In the genomic region with DNA sequence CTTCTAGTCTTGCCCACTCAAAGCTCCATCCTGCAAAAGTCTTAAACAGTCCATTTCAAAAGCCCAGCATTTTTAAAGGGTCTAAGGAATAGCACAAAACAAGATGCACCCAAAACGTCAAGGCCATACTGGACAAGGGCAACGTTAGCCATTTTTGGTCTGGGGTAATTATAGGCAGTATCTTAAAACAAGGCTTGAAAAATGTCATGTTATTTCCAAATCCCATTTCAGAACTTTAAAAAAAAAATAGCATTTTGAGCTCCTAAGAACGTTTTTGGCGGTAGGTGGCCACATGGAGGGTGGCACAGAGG, we compare ENCODE assay signal across 8 cellular contexts. TPM values are rescaled to one million over a fixed set of nuclear protein-coding genes. Genes with fewer than 3 reads are reported as not detected.
DNase-seq lines count a peak whose midpoint lies in the region; ATAC-seq and TF ChIP-seq lines count a peak whose summit lies in the region.

No MANE protein-coding gene starts in this region.

- H3F3A ChIP-seq in GM23248 (ENCODE audit: insufficient read depth): peaks cover 53% of the 10 kb centered on the region

- TF ChIP-seq CTCF in AG04450 (IDR thresholded peaks at IDR 0.05; ENCODE audit: low read depth, low read length) (peak; percentile 19), kidney epithelial cell (IDR thresholded peaks at IDR 0.05; ENCODE audit: insufficient read depth, low read length, poor library complexity, severe bottlenecking) (no peak), type B pancreatic cell (conservative IDR thresholded peaks at IDR 0.05) (peak; percentile 49)

- ATAC-seq in activated T-helper 17 cell treated with anti-CD3 and anti-CD28 coated beads, Interleukin-2, amount 50 U/mL, for 72 hours (replicated peaks): no peak
- no peak for ATAC-seq in HG02852 (IDR thresholded peaks at IDR 0.05; ENCODE audit: unreplicated experiment)

- CTCF ChIA-PET in AG04450 (lab: Charles Lee): interaction anchor here (0.6 to 3.4 kb wide), 8 partner anchors 9 to 424 kb away, joined by 3 to 40 read pairs (median 4); partner anchors contain the start of gene SRD5A3

- in situ Hi-C loops in GM23248 (cut with MboI): no loop called here

- POLR2A ChIA-PET in AG04450 (lab: Yijun Ruan, JAX): interaction anchor here (0.9 to 2.7 kb wide), 10 partner anchors 9 to 152 kb away, joined by 3 to 11 read pairs (median 4); partner anchors contain the start of gene SRD5A3

- DNase-seq in AG04450 (ENCODE audit: low read depth, low spot score) (no peak), GM23248 (no peak), kidney epithelial cell (ENCODE audit: low read depth) (no peak), type B pancreatic cell (ENCODE audit: extremely low spot score, unreplicated experiment) (no peak), NOMO-1 treated with dmso at 0.1 percent for 144 hours (lab: John Stamatoyannopoulos, UW; ENCODE audit: unreplicated experiment) (no peak)
- DNase-seq in effector CD4-positive, alpha-beta T cell: no peak

- no peaks in the 10 kb centered on the region for H3K9me3 Mint-ChIP-seq in activated T-helper 17 cell treated with anti-CD3 and anti-CD28 coated beads, Interleukin-2, amount 50 U/mL, for 72 hours
- no peaks in the 10 kb centered on the region for H3K9me3 Mint-ChIP-seq in type B pancreatic cell

- H3K4me3 ChIP-seq in AG04450 (ENCODE audit: low read depth, low read length): peak overlapping the region; percentile 79
- peak overlapping the region; percentile 89 for H3K4me3 ChIP-seq in GM23248
- peak overlapping the region; percentile 91 for H3K4me3 ChIP-seq in kidney epithelial cell (ENCODE audit: low read depth, low read length)

- H3K4me3 Mint-ChIP-seq in activated T-helper 17 cell treated with anti-CD3 and anti-CD28 coated beads, Interleukin-2, amount 50 U/mL, for 72 hours: peak overlapping the region; percentile 93
- peak overlapping the region; percentile 100 for H3K4me3 Mint-ChIP-seq in type B pancreatic cell

- no peaks in the 10 kb centered on the region for H3K9me2 ChIP-seq in GM23248 (ENCODE audit: insufficient read depth)

- peak overlapping the region; percentile 87 for H3K4me2 ChIP-seq in GM23248 (ENCODE audit: unreplicated experiment)

- H3K27me3 ChIP-seq in AG04450 (ENCODE audit: control insufficient read depth, insufficient read depth, low read length): no peaks in the 10 kb centered on the region
- no peaks in the 10 kb centered on the region for H3K27me3 ChIP-seq in GM23248 (replicated peaks; ENCODE audit: insufficient read depth)
- no peaks in the 10 kb centered on the region for H3K27me3 ChIP-seq in kidney epithelial cell (ENCODE audit: control insufficient read depth, insufficient read depth, low read length)

- H3K79me2 ChIP-seq in GM23248 (ENCODE audit: insufficient read depth): peaks cover 42% of the 10 kb centered on the region

- peak overlapping the region; percentile 93 for H3K27ac ChIP-seq in AG04450 (ENCODE audit: low read depth, low read length)
- H3K27ac ChIP-seq in GM23248: peak overlapping the region; percentile 84

- H3K36me3 ChIP-seq in GM23248 (ENCODE audit: low read depth) (peaks cover 5% of the 10 kb centered on the region; the same call in 1 of the 2 replicates), kidney epithelial cell (ENCODE audit: control insufficient read depth, insufficient read depth, low read length) (no peaks in the 10 kb centered on the region)

- peaks cover 28% of the 10 kb centered on the region for H3K4me1 Mint-ChIP-seq in activated T-helper 17 cell treated with anti-CD3 and anti-CD28 coated beads, Interleukin-2, amount 50 U/mL, for 72 hours
- peaks cover 33% of the 10 kb centered on the region for H3K4me1 Mint-ChIP-seq in type B pancreatic cell (ENCODE audit: unreplicated experiment)

- H3K36me3 Mint-ChIP-seq in activated T-helper 17 cell treated with anti-CD3 and anti-CD28 coated beads, Interleukin-2, amount 50 U/mL, for 72 hours (ENCODE audit: low read depth): peaks cover 41% of the 10 kb centered on the region
- peaks cover 11% of the 10 kb centered on the region for H3K36me3 Mint-ChIP-seq in type B pancreatic cell

- H3K9ac ChIP-seq in GM23248: peak overlapping the region; percentile 98

- WGBS in GM23248 (ENCODE audit: low coverage in 1 of 2, low lambda C conversion rate in 2 of 2, missing lambda C conversion rate in 2 of 2), 2 experiments: 1 to 3% methylated on average over 4 of the region's 4 CpGs

- no peaks in the 10 kb centered on the region for H3K9me3 ChIP-seq in AG04450 (ENCODE audit: control insufficient read depth, insufficient read depth, low read length)
- no peaks in the 10 kb centered on the region for H3K9me3 ChIP-seq in GM23248 (ENCODE audit: low read depth)

- H3K27ac Mint-ChIP-seq in activated T-helper 17 cell treated with anti-CD3 and anti-CD28 coated beads, Interleukin-2, amount 50 U/mL, for 72 hours: peak overlapping the region; percentile 90
- H3K27ac Mint-ChIP-seq in type B pancreatic cell: peak overlapping the region; percentile 99

- peak overlapping the region; percentile 84 for H2AFZ ChIP-seq in GM23248

- H3K4me1 ChIP-seq in GM23248 (ENCODE audit: insufficient read depth): peaks cover 15% of the 10 kb centered on the region

- no peaks in the 10 kb centered on the region for H3K27me3 Mint-ChIP-seq in activated T-helper 17 cell treated with anti-CD3 and anti-CD28 coated beads, Interleukin-2, amount 50 U/mL, for 72 hours
- no peaks in the 10 kb centered on the region for H3K27me3 Mint-ChIP-seq in type B pancreatic cell

- peaks cover 15% of the 10 kb centered on the region for H4K20me1 ChIP-seq in GM23248 (ENCODE audit: insufficient read depth)

RNA-seq across cellular contexts. Expression of gene TMEM165, which starts 0.6 kb away (rescaled TPM):
- polyA plus RNA-seq in AG04450 (2011; rRNA removed): 134 and 146 TPM in 2 replicates
- polyA minus RNA-seq in AG04450 (2011; rRNA and poly(A)+ RNA removed): 170 and 176 TPM in 2 replicates
- 217 and 271 TPM in 2 replicates for total RNA-seq in GM23248 (2014; rRNA removed; shearing (Covaris generic))
- polyA plus RNA-seq in GM23248 (2016; fragmentation: Nextera tagmentation; extraction: Ambion mirVana): 188 and 193 TPM in 2 replicates
- 10 to 100 TPM; 60.5 to 81.9 TPM for total RNA-seq in activated T-helper 17 cell treated with anti-CD3 and anti-CD28 coated beads, Interleukin-2, amount 50 U/mL, for 72 hours
- total RNA-seq in kidney epithelial cell: 129 and 159 TPM in 2 replicates
- total RNA-seq in type B pancreatic cell (ENCODE audit: low replicate concordance): 69.2 and 96.0 TPM in 2 replicates

RNA-seq across cellular contexts. Expression of gene SRD5A3, which starts 49.1 kb away (rescaled TPM):
- polyA plus RNA-seq in AG04450 (2011; rRNA removed) (13.2 and 15.8 TPM in 2 replicates), GM23248 (2016; fragmentation: Nextera tagmentation; extraction: Ambion mirVana) (54.2 and 57.9 TPM in 2 replicates)
- polyA minus RNA-seq in AG04450 (2011; rRNA and poly(A)+ RNA removed): 7.7 and 9.3 TPM in 2 replicates
- total RNA-seq in GM23248 (2014; rRNA removed; shearing (Covaris generic)): 16.4 and 20.6 TPM in 2 replicates
- total RNA-seq in activated T-helper 17 cell treated with anti-CD3 and anti-CD28 coated beads, Interleukin-2, amount 50 U/mL, for 72 hours: 1 to 10 TPM; 5.1 to 7.7 TPM
- total RNA-seq in kidney epithelial cell (10.0 and 14.3 TPM in 2 replicates), type B pancreatic cell (ENCODE audit: low replicate concordance) (19.8 and 25.7 TPM in 2 replicates)
